17 cellular contexts compared by ENCODE assay signal in the genomic region with DNA sequence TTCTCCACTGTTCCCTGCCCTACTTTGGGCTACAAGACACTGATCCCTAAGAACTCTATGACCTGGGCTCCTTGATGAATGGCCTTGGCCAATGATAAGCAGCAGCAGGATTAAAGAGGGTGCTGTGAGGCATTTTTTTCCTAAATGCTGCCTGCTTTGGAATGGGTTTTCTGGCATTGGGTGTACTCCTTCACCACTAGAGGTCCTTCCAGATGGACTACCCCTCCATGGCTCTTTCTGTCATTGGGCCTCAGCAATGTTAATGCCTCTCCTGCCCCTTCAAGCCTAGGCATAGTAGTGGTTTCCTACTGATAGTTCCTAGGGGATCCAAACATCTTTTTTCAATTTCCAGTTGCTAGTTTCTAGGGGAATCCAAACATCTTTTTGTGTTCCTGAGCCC.
DNase-seq lines count a peak whose midpoint lies in the region; ATAC-seq and TF ChIP-seq lines count a peak whose summit lies in the region.
"Had no signal": no experiment of that assay in that cellular context is flagged by ENCODE, and none has a peak within 500 bp of the region (broad histone marks: within the 10 kb centered on the region; RNA-seq: fewer than 3 reads in every experiment).

No MANE protein-coding gene starts in this region.

- H3K9me3 ChIP-seq in Panc1 (ENCODE audit: control insufficient read depth, insufficient read depth, low read depth, low read length) (no peaks in the 10 kb centered on the region; the same call in 1 of the 2 replicates), left lung (no peaks in the 10 kb centered on the region)
- H3K9me3 ChIP-seq: ovary had no signal

- H4K20me1 ChIP-seq in GM23338 (replicated peaks; ENCODE audit: insufficient read depth): no peaks in the 10 kb centered on the region

- H3K9me3 Mint-ChIP-seq in GM23338 (no peaks in the 10 kb centered on the region), glutamatergic neuron (ENCODE audit: unreplicated experiment) (no peaks in the 10 kb centered on the region)
- H3K9me3 Mint-ChIP-seq in activated CD4-positive, alpha-beta memory T cell treated with anti-CD3 and anti-CD28 coated beads for 36 hours: no peaks in the 10 kb centered on the region
- H3K9me3 Mint-ChIP-seq in effector memory CD8-positive, alpha-beta T cell: no peaks in the 10 kb centered on the region
- H3K9me3 Mint-ChIP-seq: activated naive CD4-positive, alpha-beta T cell treated with anti-CD3 and anti-CD28 coated beads, Interleukin-2, amount 50 U/mL, for 72 hours; CD8-positive, alpha-beta T cell; T-helper 1 cell treated with Interleukin-12 subunit alpha and Interleukin-12 subunit beta and Interleukin-4 antibody, amounts not matched to agents 30 μg/mL and 1 μg/mL, for 36 hours had no signal

- POLR2A ChIA-PET in Panc1 (lab: Charles Lee): no interaction called here
- POLR2A ChIA-PET in activated CD4-positive, alpha-beta memory T cell treated with anti-CD3 and anti-CD28 coated beads for 36 hours (lab: Charles Lee): no interaction called here

- ATAC-seq in GM23338 (peak; percentile 93), Panc1 (no peak), left lung (no peak)
- ATAC-seq in effector memory CD8-positive, alpha-beta T cell (replicated peaks): no peak
- ATAC-seq: activated naive CD4-positive, alpha-beta T cell treated with anti-CD3 and anti-CD28 coated beads, Interleukin-2, amount 50 U/mL, for 72 hours; CD8-positive, alpha-beta T cell had no signal

- no peaks in the 10 kb centered on the region for H3K36me3 Mint-ChIP-seq in GM23338 (ENCODE audit: low read depth)
- H3K36me3 Mint-ChIP-seq in glutamatergic neuron (ENCODE audit: unreplicated experiment): no peaks in the 10 kb centered on the region
- no peaks in the 10 kb centered on the region for H3K36me3 Mint-ChIP-seq in activated CD4-positive, alpha-beta memory T cell treated with anti-CD3 and anti-CD28 coated beads for 36 hours
- no peaks in the 10 kb centered on the region for H3K36me3 Mint-ChIP-seq in effector memory CD8-positive, alpha-beta T cell (ENCODE audit: insufficient read depth)
- H3K36me3 Mint-ChIP-seq: activated naive CD4-positive, alpha-beta T cell treated with anti-CD3 and anti-CD28 coated beads, Interleukin-2, amount 50 U/mL, for 72 hours; CD8-positive, alpha-beta T cell had no signal

- H2AFZ ChIP-seq in GM23338: no peak overlapping the region

- H3K27me3 Mint-ChIP-seq in GM23338 (ENCODE audit: insufficient read depth, low read depth, poor library complexity): peaks cover 2% of the 10 kb centered on the region
- H3K27me3 Mint-ChIP-seq in glutamatergic neuron (ENCODE audit: unreplicated experiment): no peaks in the 10 kb centered on the region
- H3K27me3 Mint-ChIP-seq in activated CD4-positive, alpha-beta memory T cell treated with anti-CD3 and anti-CD28 coated beads for 36 hours: peaks cover 18% of the 10 kb centered on the region
- no peaks in the 10 kb centered on the region for H3K27me3 Mint-ChIP-seq in effector memory CD8-positive, alpha-beta T cell

- H3K27me3 ChIP-seq in GM23338 (ENCODE audit: insufficient read depth) (no peaks in the 10 kb centered on the region), Panc1 (ENCODE audit: control insufficient read depth, insufficient read depth, low read length) (no peaks in the 10 kb centered on the region), left lung (no peaks in the 10 kb centered on the region)
- H3K27me3 ChIP-seq: ovary had no signal

- no peak overlapping the region for H3K27ac Mint-ChIP-seq in GM23338
- no peak overlapping the region for H3K27ac Mint-ChIP-seq in glutamatergic neuron (ENCODE audit: unreplicated experiment)
- H3K27ac Mint-ChIP-seq in activated CD4-positive, alpha-beta memory T cell treated with anti-CD3 and anti-CD28 coated beads for 36 hours: no peak overlapping the region
- H3K27ac Mint-ChIP-seq in effector memory CD8-positive, alpha-beta T cell: no peak overlapping the region
- H3K27ac Mint-ChIP-seq: activated naive CD4-positive, alpha-beta T cell treated with anti-CD3 and anti-CD28 coated beads, Interleukin-2, amount 50 U/mL, for 72 hours; CD8-positive, alpha-beta T cell; T-helper 1 cell treated with Interleukin-12 subunit alpha and Interleukin-12 subunit beta and Interleukin-4 antibody, amounts not matched to agents 30 μg/mL and 1 μg/mL, for 36 hours had no signal

- H3K4me1 Mint-ChIP-seq in GM23338: peaks cover 27% of the 10 kb centered on the region
- no peaks in the 10 kb centered on the region for H3K4me1 Mint-ChIP-seq in glutamatergic neuron (ENCODE audit: low read depth, unreplicated experiment)
- H3K4me1 Mint-ChIP-seq in activated CD4-positive, alpha-beta memory T cell treated with anti-CD3 and anti-CD28 coated beads for 36 hours (ENCODE audit: low read depth): no peaks in the 10 kb centered on the region
- H3K4me1 Mint-ChIP-seq in effector memory CD8-positive, alpha-beta T cell (ENCODE audit: low read depth in 2 of 2): no peaks in the 10 kb centered on the region

- peaks cover 20% of the 10 kb centered on the region; the same call in 1 of the 2 replicates for H3K4me1 ChIP-seq in GM23338 (ENCODE audit: insufficient read depth)
- no peaks in the 10 kb centered on the region for H3K4me1 ChIP-seq in Panc1 (ENCODE audit: control insufficient read depth, insufficient read depth, low read length)
- no peaks in the 10 kb centered on the region for H3K4me1 ChIP-seq in left lung

- no peak overlapping the region for H3K4me3 ChIP-seq in GM23338
- no peak overlapping the region for H3K4me3 ChIP-seq in Panc1 (ENCODE audit: low read depth in 2 of 2, low read length in 2 of 2)
- H3K4me3 ChIP-seq in left lung: no peak overlapping the region
- H3K4me3 ChIP-seq: coronary artery, lung, ovary had no signal

- H3F3A ChIP-seq in GM23338 (replicated peaks; ENCODE audit: low read depth): no peaks in the 10 kb centered on the region

- DNase-seq in COLO829 (ENCODE audit: low spot score): peak; percentile 9
- DNase-seq in GM23338 (ENCODE audit: low spot score): peak; percentile 67
- DNase-seq in Panc1 (ENCODE audit: low read depth, low spot score): peak; percentile 7
- DNase-seq in glutamatergic neuron: no peak
- no peak for DNase-seq in activated CD4-positive, alpha-beta memory T cell treated with anti-CD3 and anti-CD28 coated beads for 36 hours
- DNase-seq in effector memory CD8-positive, alpha-beta T cell: no peak
- DNase-seq in DMS153 treated with DMSO at 0.1 percent for 48 hours (lab: John Stamatoyannopoulos, UW; ENCODE audit: unreplicated experiment): no peak
- DNase-seq in left lung: no peak
- DNase-seq: CD8-positive, alpha-beta T cell; NCI-H1105; ovary; stimulated activated CD4-positive, alpha-beta T cell treated with anti-CD3 and anti-CD28 coated beads, Interleukin-1b, Interleukin-23, amount 100 ng/mL, for 48 hours; stimulated activated naive CD4-positive, alpha-beta T cell treated with Interleukin-2 at 50 U/mL for 16 hours had no signal

- CTCF ChIA-PET in Panc1 (lab: Charles Lee): interaction anchor here (0.7 kb wide), 1 partner anchor 623 kb away, joined by 3 read pairs; no protein-coding TSS in a partner anchor
- CTCF ChIA-PET in activated CD4-positive, alpha-beta memory T cell treated with anti-CD3 and anti-CD28 coated beads for 36 hours (lab: Charles Lee): no interaction called here

- no peak overlapping the region for H3K27ac ChIP-seq in GM23338 (ENCODE audit: low read depth)
- no peak overlapping the region for H3K27ac ChIP-seq in Panc1 (ENCODE audit: low read length)
- H3K27ac ChIP-seq in left lung: no peak overlapping the region
- H3K27ac ChIP-seq: ovary had no signal

- TF ChIP-seq CTCF in GM23338 (conservative IDR thresholded peaks at IDR 0.05; ENCODE audit: low read depth in 2 of 2): peak; percentile 69 to 79
- 0 out of 2 replicates have a peak, but pooled peaks have one; percentile 18 for TF ChIP-seq CTCF in Panc1 (IDR thresholded peaks at IDR 0.05)
- TF ChIP-seq CTCF in glutamatergic neuron (IDR thresholded peaks at IDR 0.05; ENCODE audit: partially characterized antibody, unreplicated experiment): peak; percentile 22
- no peak for TF ChIP-seq CTCF in left lung (IDR thresholded peaks at IDR 0.05)

- no peak overlapping the region for H3K4me2 ChIP-seq in GM23338

- intact Hi-C loops in Panc1 (cut with micrococcal nuclease; ENCODE audit: unreplicated experiment): no loop called here
- intact Hi-C loops in activated CD4-positive, alpha-beta memory T cell treated with anti-CD3 and anti-CD28 coated beads for 36 hours (cut with micrococcal nuclease): no loop called here
- intact Hi-C loops in left lung (cut with DNase I): no loop called here

- in situ Hi-C loops in Panc1 (cut with HindIII; ENCODE audit: low pct_unique_long_range_greater_than_20kb, low sequenced_read_pairs): no loop called here

- H3K36me3 ChIP-seq in GM23338 (ENCODE audit: insufficient read depth) (no peaks in the 10 kb centered on the region), Panc1 (ENCODE audit: control insufficient read depth, insufficient read depth, low read length) (no peaks in the 10 kb centered on the region), left lung (no peaks in the 10 kb centered on the region)
- H3K36me3 ChIP-seq: ovary had no signal

- H3K9me2 ChIP-seq in GM23338 (ENCODE audit: insufficient read depth): no peaks in the 10 kb centered on the region; the same call in 1 of the 2 replicates

- no peaks in the 10 kb centered on the region for H3K79me2 ChIP-seq in GM23338 (replicated peaks; ENCODE audit: insufficient read depth)

- no peak overlapping the region for H3K4me3 Mint-ChIP-seq in GM23338
- H3K4me3 Mint-ChIP-seq in glutamatergic neuron (ENCODE audit: unreplicated experiment): no peak overlapping the region
- H3K4me3 Mint-ChIP-seq in activated CD4-positive, alpha-beta memory T cell treated with anti-CD3 and anti-CD28 coated beads for 36 hours: no peak overlapping the region
- no peak overlapping the region for H3K4me3 Mint-ChIP-seq in effector memory CD8-positive, alpha-beta T cell
- H3K4me3 Mint-ChIP-seq: CD8-positive, alpha-beta T cell; T-helper 1 cell treated with Interleukin-12 subunit alpha and Interleukin-12 subunit beta and Interleukin-4 antibody, amounts not matched to agents 30 μg/mL and 1 μg/mL, for 36 hours had no signal

- BruUV-seq in Panc1 (replicated peaks; lab: Mats Ljungman, UMichigan): no TSS peak

Comparison
In these comparisons a context has a peak if more than half of its experiments do, and no peak if none do; other contexts are left out.
1. DNase-seq: peak in COLO829 (single experiment), GM23338 (single experiment) and Panc1 (single experiment); none in glutamatergic neuron (single experiment), activated CD4-positive, alpha-beta memory T cell treated with anti-CD3 and anti-CD28 coated beads for 36 hours (single experiment), effector memory CD8-positive, alpha-beta T cell (0 of 3), DMS153 treated with DMSO at 0.1 percent for 48 hours (single experiment) and left lung (0 of 2).
2. CTCF ChIP-seq: peak in GM23338 (2 of 2), Panc1 (single experiment) and glutamatergic neuron (single experiment); none in left lung (0 of 2).